ENCODE assay signal across 12 cellular contexts in the genomic region with DNA sequence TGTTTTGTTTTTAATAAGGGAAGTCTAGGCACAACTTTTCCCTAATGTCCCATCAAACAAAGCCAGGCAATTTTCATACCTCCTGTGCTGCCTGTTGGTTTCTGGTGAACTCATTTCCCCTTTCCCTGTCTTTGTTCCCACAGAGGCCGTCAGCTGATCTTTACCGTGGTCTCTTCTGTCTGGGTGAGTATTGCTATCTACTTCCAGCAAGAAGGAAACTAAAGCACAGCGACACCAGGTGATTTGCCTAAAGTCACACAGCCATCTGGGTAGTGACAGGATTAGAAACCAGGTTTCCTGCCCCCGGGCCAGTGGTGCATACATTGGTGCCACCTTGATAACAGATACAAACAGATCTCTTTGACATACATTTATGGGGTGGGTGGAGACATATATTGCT. TPM values are rescaled to one million over a fixed set of nuclear protein-coding genes. Genes with fewer than 3 reads are reported as not detected.
DNase-seq lines count a peak whose midpoint lies in the region; ATAC-seq and TF ChIP-seq lines count a peak whose summit lies in the region.
"Had no signal": no experiment of that assay in that cellular context is flagged by ENCODE, and none has a peak within 500 bp of the region (broad histone marks: within the 10 kb centered on the region; RNA-seq: fewer than 3 reads in every experiment).

No MANE protein-coding gene starts in this region.

- DNase-seq in activated B cell treated with CpG ODN at 0.5 μM for 24 hours (no peak), lung microvascular endothelial cell (ENCODE audit: low read depth in 2 of 2) (peak; percentile 83 to 87), coronary artery (ENCODE audit: low spot score) (no peak), NCI-H1105 (lab: John Stamatoyannopoulos, UW) (no peak)
- DNase-seq: EL had no signal

- no peak overlapping the region for H3K27ac ChIP-seq in coronary artery

- POLR2A ChIA-PET in activated B cell treated with CpG ODN at 0.5 μM for 24 hours (lab: Charles Lee), result interaction anchor here (0.8 to 9.9 kb wide), 8 partner anchors 17 to 163 kb away, joined by 3 to 226 read pairs (median 4); partner anchors contain the start of genes CDKN1A and SRSF3

- H3K36me3 Mint-ChIP-seq in activated B cell treated with CpG ODN at 0.5 μM for 24 hours (ENCODE audit: low read depth), result peaks cover 14% of the 10 kb centered on the region

- intact Hi-C loops in activated B cell treated with CpG ODN at 0.5 μM for 24 hours (cut with micrococcal nuclease), result loop anchor here (2.0 to 5.0 kb wide), 2 partner anchors 16 to 315 kb away; partner anchors contain the start of genes KCTD20 and PXT1

- peak overlapping the region; percentile 97 for H3K27ac Mint-ChIP-seq in activated B cell treated with CpG ODN at 0.5 μM for 24 hours

- peaks cover 77% of the 10 kb centered on the region for H3K4me1 Mint-ChIP-seq in activated B cell treated with CpG ODN at 0.5 μM for 24 hours

- CTCF ChIA-PET in activated B cell treated with CpG ODN at 0.5 μM for 24 hours (lab: Charles Lee), result interaction anchor here (0.5 to 7.1 kb wide), 5 partner anchors 34 to 140 kb away, joined by 3 to 121 read pairs (median 17); partner anchors contain the start of gene CDKN1A

- peak overlapping the region; percentile 90 for H3K4me3 Mint-ChIP-seq in activated B cell treated with CpG ODN at 0.5 μM for 24 hours

- H3K27me3 Mint-ChIP-seq in activated B cell treated with CpG ODN at 0.5 μM for 24 hours, result no peaks in the 10 kb centered on the region

- ATAC-seq in GM21723 (IDR thresholded peaks at IDR 0.05; ENCODE audit: unreplicated experiment) (peak; percentile 32), activated B cell treated with CpG ODN at 0.5 μM for 24 hours (ENCODE audit: low read depth) (peak; percentile 33), GM21526 (IDR thresholded peaks at IDR 0.05; ENCODE audit: low FRiP score, unreplicated experiment) (no peak), HG03342 (IDR thresholded peaks at IDR 0.05; ENCODE audit: unreplicated experiment) (no peak)
- ATAC-seq: left lobe of liver had no signal

- TF ChIP-seq CTCF in activated B cell treated with CpG ODN at 0.5 μM for 24 hours (IDR thresholded peaks at IDR 0.05) (no peak), coronary artery (IDR thresholded peaks at IDR 0.05) (no peak)

- H3K9me3 Mint-ChIP-seq in activated B cell treated with CpG ODN at 0.5 μM for 24 hours, result no peaks in the 10 kb centered on the region

- H3K4me3 ChIP-seq in GM08714 (ENCODE audit: low read length) (peak overlapping the region; percentile 62; the same call in 1 of the 2 replicates), coronary artery (no peak overlapping the region)

RNA-seq across cellular contexts. Expression of gene RAB44, which starts 59.6 kb away (rescaled TPM):
- total RNA-seq in activated B cell treated with CpG ODN at 0.5 μM for 24 hours (0.20 TPM in 1 of 2 replicates, not detected in the other), lung microvascular endothelial cell (not detected in 2 replicates)
- total RNA-seq: H4, renal cortical epithelial cell had no signal

Comparison
In these comparisons a context has a peak if more than half of its experiments do, and no peak if none do; other contexts are left out.
1. ATAC-seq: peak in GM21723 (single experiment) and activated B cell treated with CpG ODN at 0.5 μM for 24 hours (single experiment); none in GM21526 (single experiment) and HG03342 (single experiment).
2. DNase-seq: peak in lung microvascular endothelial cell (2 of 2); none in activated B cell treated with CpG ODN at 0.5 μM for 24 hours (single experiment), coronary artery (single experiment) and NCI-H1105 (single experiment).